ENCODE assay signal across 5 cellular contexts in the genomic region with DNA sequence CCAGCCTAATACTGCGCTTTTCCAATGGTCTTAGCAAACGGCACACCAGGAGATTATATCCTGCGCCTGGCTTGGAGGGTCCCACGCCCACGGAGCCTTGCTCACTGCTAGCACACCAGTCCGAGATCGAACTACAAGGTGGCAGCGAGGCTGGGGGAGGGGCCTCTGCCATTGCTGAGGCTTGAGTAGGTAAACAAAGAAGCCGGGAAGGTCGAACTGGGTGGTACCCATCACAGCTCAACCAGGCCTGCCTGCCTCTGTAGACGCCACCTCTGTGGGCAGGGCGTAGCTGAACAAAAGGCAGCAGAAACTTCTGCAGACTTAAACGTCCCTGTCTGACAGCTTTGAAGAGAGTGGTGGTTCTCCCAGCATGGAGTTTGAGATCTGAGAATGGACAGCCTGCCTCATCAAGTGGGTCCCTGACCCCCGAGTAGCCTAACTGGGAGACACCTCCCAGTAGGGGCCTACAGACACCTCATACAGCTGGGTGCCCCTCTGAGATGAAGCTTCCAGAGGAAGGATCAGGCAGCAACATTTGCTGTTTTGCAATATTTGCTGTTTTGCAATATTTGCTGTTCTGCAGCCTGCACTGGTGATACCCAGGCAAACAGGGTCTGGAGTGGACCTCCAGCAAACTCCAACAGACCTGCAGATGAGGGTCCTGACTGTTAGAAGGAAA. TPM values are rescaled to one million over a fixed set of nuclear protein-coding genes. Genes with fewer than 3 reads are reported as not detected.
DNase-seq lines count a peak whose midpoint lies in the region; ATAC-seq, FAIRE-seq and TF ChIP-seq lines count a peak whose summit lies in the region.
"Not testable (repeated sequence)": the region's sequence is repeated elsewhere in the genome, so short reads cannot be mapped to it uniquely, and the experiment has no call there.

No MANE protein-coding gene starts in this region.

- peaks cover 33% of the 10 kb centered on the region for H3K9me3 Mint-ChIP-seq in WTC11

- not testable (repeated sequence) for H3K4me3 ChIP-seq in HepG2 (replicated peaks in 1 of 3; ENCODE audit: insufficient read depth in 1 of 3, low read depth in 2 of 3, low read length in 3 of 3); liver (ENCODE audit: low read depth in 1 of 3, low read length in 3 of 3); right lobe of liver

- not testable (repeated sequence) for BruUV-seq in HepG2 (replicated peaks; lab: Mats Ljungman, UMichigan)

- not testable (repeated sequence) for TF ChIP-seq RAD21 in HepG2 (CRISPR knock-in tag; IDR thresholded peaks at IDR 0.05)
- peak in 1 of 2 donors; percentile 6 for TF ChIP-seq RAD21 in liver (IDR thresholded peaks at IDR 0.05)

- intact Hi-C loops in HepG2 (cut with micrococcal nuclease; ENCODE audit: unreplicated experiment) = loop anchor here (2.0 kb wide), 1 partner anchor 14 kb away; no protein-coding TSS in a partner anchor
- intact Hi-C loops in right lobe of liver (cut with DNase I) = not testable (repeated sequence)

- CTCF ChIA-PET in WTC11 (lab: Charles Lee); HepG2 (lab: Yijun Ruan, JAX; ENCODE audit: low intra/inter-chr PET ratio, low total read pairs): not testable (repeated sequence)

- not testable (repeated sequence) for TF ChIP-seq POLR2A in HepG2 (IDR thresholded peaks at IDR 0.05; ENCODE audit: insufficient read depth in 1 of 2, low read depth in 2 of 2, low read length in 2 of 2); right lobe of liver (IDR thresholded peaks at IDR 0.05)

- not testable (repeated sequence) for TF ChIP-seq EP300 in HepG2 (IDR thresholded peaks at IDR 0.05; ENCODE audit: low read depth in 2 of 2, low read length in 2 of 2); HepG2 (CRISPR knock-in tag; IDR thresholded peaks at IDR 0.05; ENCODE audit: borderline replicate concordance)

- H3K27me3 Mint-ChIP-seq in WTC11 (ENCODE audit: low read depth) = not testable (repeated sequence)

- peak overlapping the region; percentile 53 for H3K4me2 ChIP-seq in HepG2 (ENCODE audit: low read depth, low read length)

- 48% methylated on average over 5 of the region's 14 CpGs for WGBS in HepG2 (ENCODE audit: low lambda C conversion rate)
- WGBS in liver = 68% methylated on average over 14 of the region's 14 CpGs
- 46% methylated on average over 5 of the region's 14 CpGs for WGBS in right lobe of liver (ENCODE audit: insufficient coverage, low coverage, low lambda C conversion rate, missing lambda C conversion rate)

- peaks cover 18% of the 10 kb centered on the region for H3K4me1 ChIP-seq in HepG2 (ENCODE audit: insufficient read depth, low read length)
- H3K4me1 ChIP-seq in liver (ENCODE audit: control insufficient read depth in 4 of 4, insufficient read depth in 4 of 4, low read length in 3 of 4) = not testable (repeated sequence)
- H3K4me1 ChIP-seq in right lobe of liver = peaks cover 0 to 10% (median 0%) of the 10 kb centered on the region in 4 donors

- H3K4me3 Mint-ChIP-seq in WTC11 = not testable (repeated sequence)

- not testable (repeated sequence) for H2AFZ ChIP-seq in HepG2 (ENCODE audit: low read length)

- not testable (repeated sequence) for ATAC-seq in WTC11
- peak; percentile 88 for ATAC-seq in left lobe of liver
- peak; percentile 90 for ATAC-seq in HepG2
- ATAC-seq in right lobe of liver = peak; percentile 80 to 93 (median 87)

- H3K27me3 ChIP-seq in HepG2 (ENCODE audit: control insufficient read depth in 1 of 2, insufficient read depth in 2 of 2, low read length in 2 of 2); liver (ENCODE audit: control insufficient read depth in 4 of 4, insufficient read depth in 4 of 4, low read length in 3 of 4); right lobe of liver: not testable (repeated sequence)

- not testable (repeated sequence) for H3K9me3 ChIP-seq in HepG2 (ENCODE audit: low read length); liver (ENCODE audit: control insufficient read depth in 4 of 4, low read length in 3 of 4); right lobe of liver

- H3K79me2 ChIP-seq in HepG2 (ENCODE audit: insufficient read depth, low read length) = not testable (repeated sequence)

- H3K27ac ChIP-seq in HepG2 (ENCODE audit: extremely low read length, insufficient read depth, low read length) (peak overlapping the region; percentile 51), liver (ENCODE audit: low read depth in 1 of 2, low read length in 2 of 2) (peak overlapping the region in 1 of 2 donors; percentile 46), right lobe of liver (peak overlapping the region in 2 of 3 donors; percentile 84 to 91)

- H4K20me1 ChIP-seq in HepG2 (ENCODE audit: insufficient read depth, low read length) = not testable (repeated sequence)

- H3K36me3 ChIP-seq in HepG2 (replicated peaks in 1 of 2; ENCODE audit: control insufficient read depth in 1 of 2, insufficient read depth in 2 of 2, low read length in 2 of 2); liver (ENCODE audit: control insufficient read depth in 4 of 4, insufficient read depth in 3 of 4, low read depth in 1 of 4, low read length in 3 of 4); right lobe of liver: not testable (repeated sequence)

- not testable (repeated sequence) for TF ChIP-seq CTCF in WTC11 (IDR thresholded peaks at IDR 0.05); liver (IDR thresholded peaks at IDR 0.05; ENCODE audit: low read depth, low read length, missing input control); right lobe of liver (IDR thresholded peaks at IDR 0.05)
- TF ChIP-seq CTCF in HepG2 (CRISPR knock-in tag; IDR thresholded peaks at IDR 0.05) = 0 out of 2 replicates have a peak, but pooled peaks have one; percentile 21

- DNase-seq in WTC11 (ENCODE audit: low spot score) = not testable (repeated sequence)
- DNase-seq in left lobe of liver (ENCODE audit: low spot score) (peak; percentile 54), HepG2 (ENCODE audit: low spot score) (peak; percentile 13), right lobe of liver (peak in 2 of 3 donors; percentile 58 to 75)

- peaks cover 18% of the 10 kb centered on the region for H3K36me3 Mint-ChIP-seq in WTC11

- FAIRE-seq in HepG2 (lab: Jason Lieb, UNC) = not testable (repeated sequence)

- POLR2A ChIA-PET in WTC11 (lab: Charles Lee) = not testable (repeated sequence)
- POLR2A ChIA-PET in HepG2 (lab: Yijun Ruan, JAX) = interaction anchor here (1.5 kb wide), 1 partner anchor 14 kb away, joined by 6 read pairs; no protein-coding TSS in a partner anchor

- in situ Hi-C loops in HepG2 (cut with HindIII; ENCODE audit: extremely low pct_ligation_motif_present, low pct_unique_long_range_greater_than_20kb) = not testable (repeated sequence)

- H3K9ac ChIP-seq in HepG2 (ENCODE audit: insufficient read depth, low read depth, low read length); liver (ENCODE audit: low read depth in 1 of 2, low read length in 2 of 2): not testable (repeated sequence)

- not testable (repeated sequence) for H3K4me1 Mint-ChIP-seq in WTC11

- not testable (repeated sequence) for H3K27ac Mint-ChIP-seq in WTC11

TF ChIP-seq in WTC11, 78 proteins besides CTCF, POLR2A, EP300 and RAD21:
- TF ChIP-seq GABPB1 (CRISPR knock-in tag; IDR thresholded peaks at IDR 0.05) = peak; percentile 70
TF ChIP-seq in WTC11: peak in this region for 1; not testable (repeated sequence) for 77.

TF ChIP-seq in HepG2, 621 proteins besides CTCF, POLR2A, EP300 and RAD21 (continues in another document):
- peak; percentile 96 for TF ChIP-seq POGZ (CRISPR knock-in tag; IDR thresholded peaks at IDR 0.05)

TF ChIP-seq in liver, 16 proteins besides CTCF, POLR2A, EP300 and RAD21:
- peak; percentile 24 for TF ChIP-seq HNF4A (conservative IDR thresholded peaks at IDR 0.05)
- peak in 1 of 2 donors; percentile 25 for TF ChIP-seq RXRA (IDR thresholded peaks at IDR 0.05)

RNA-seq across cellular contexts. Expression of a gene that starts 44.1 kb away (rescaled TPM):
- 25.0 to 32.9 TPM (median 30.6 TPM) in 3 replicates for total RNA-seq in WTC11 (2021)
- total RNA-seq in left lobe of liver = 14.6 TPM
- total RNA-seq in HepG2 (2016; rRNA removed; fragmentation: Illumina TruSeq; extraction: Trizol) = 65.0 and 84.9 TPM in 2 replicates
- total RNA-seq in HepG2 (2016; cell fraction: cytosol; rRNA removed; fragmentation: Illumina TruSeq; extraction: Trizol; ENCODE audit: low read depth) = 19.6 and 20.7 TPM in 2 replicates
- total RNA-seq in HepG2 (2016; cell fraction: insoluble cytoplasmic fraction; rRNA removed; fragmentation: Illumina TruSeq; extraction: Trizol) = 66.9 and 80.3 TPM in 2 replicates
- total RNA-seq in HepG2 (2016; cell fraction: membrane; rRNA removed; fragmentation: Illumina TruSeq; extraction: Trizol) = 25.6 and 29.3 TPM in 2 replicates
- total RNA-seq in HepG2 (2016; cell fraction: nucleus; rRNA removed; fragmentation: Illumina TruSeq; extraction: Trizol) = 62.8 and 71.0 TPM in 2 replicates
- 43.9 and 53.8 TPM in 2 replicates for polyA plus RNA-seq in HepG2 (2011; rRNA removed)
- polyA plus RNA-seq in HepG2 (2011; cell fraction: cytosol; rRNA removed) = 24.8 and 39.5 TPM in 2 replicates
- polyA plus RNA-seq in HepG2 (2011; cell fraction: nucleus; rRNA removed) = 49.1 and 67.5 TPM in 2 replicates
- polyA plus RNA-seq in HepG2 (2012) = 47.0 and 66.9 TPM in 2 replicates
- 13.5 and 13.7 TPM in 2 replicates for polyA plus RNA-seq in HepG2 (2016; cell fraction: cytosol; fragmentation: Illumina TruSeq; extraction: Trizol; ENCODE audit: low read depth)
- 44.9 and 50.0 TPM in 2 replicates for polyA plus RNA-seq in HepG2 (2016; cell fraction: insoluble cytoplasmic fraction; fragmentation: Illumina TruSeq; extraction: Trizol; ENCODE audit: low read depth)
- 13.6 and 15.4 TPM in 2 replicates for polyA plus RNA-seq in HepG2 (2016; cell fraction: membrane; fragmentation: Illumina TruSeq; extraction: Trizol; ENCODE audit: low read depth)
- polyA plus RNA-seq in HepG2 (2016; cell fraction: nucleus; fragmentation: Illumina TruSeq; extraction: Trizol; ENCODE audit: insufficient read depth, low read depth) = 83.6 and 94.8 TPM in 2 replicates
- 20.4 and 32.2 TPM in 2 replicates for polyA minus RNA-seq in HepG2 (2011; rRNA and poly(A)+ RNA removed; ENCODE audit: low replicate concordance)
- 10.3 and 17.5 TPM in 2 replicates for polyA minus RNA-seq in HepG2 (2011; cell fraction: cytosol; rRNA and poly(A)+ RNA removed)
- 79.4 and 125 TPM in 2 replicates for polyA minus RNA-seq in HepG2 (2011; cell fraction: nucleus; rRNA and poly(A)+ RNA removed)
- total RNA-seq in liver = 100 to 1,000 TPM in 1 of 2 donors, 10 to 100 TPM in 1; 55.8 to 115 TPM
- 10 to 100 TPM; 22.9 to 31.1 TPM for polyA plus RNA-seq in liver
- total RNA-seq in right lobe of liver = 10 to 100 TPM; 10.4 to 32.1 (median 17.6) TPM
